ENCODE assay signal across 8 cellular contexts in the genomic region with DNA sequence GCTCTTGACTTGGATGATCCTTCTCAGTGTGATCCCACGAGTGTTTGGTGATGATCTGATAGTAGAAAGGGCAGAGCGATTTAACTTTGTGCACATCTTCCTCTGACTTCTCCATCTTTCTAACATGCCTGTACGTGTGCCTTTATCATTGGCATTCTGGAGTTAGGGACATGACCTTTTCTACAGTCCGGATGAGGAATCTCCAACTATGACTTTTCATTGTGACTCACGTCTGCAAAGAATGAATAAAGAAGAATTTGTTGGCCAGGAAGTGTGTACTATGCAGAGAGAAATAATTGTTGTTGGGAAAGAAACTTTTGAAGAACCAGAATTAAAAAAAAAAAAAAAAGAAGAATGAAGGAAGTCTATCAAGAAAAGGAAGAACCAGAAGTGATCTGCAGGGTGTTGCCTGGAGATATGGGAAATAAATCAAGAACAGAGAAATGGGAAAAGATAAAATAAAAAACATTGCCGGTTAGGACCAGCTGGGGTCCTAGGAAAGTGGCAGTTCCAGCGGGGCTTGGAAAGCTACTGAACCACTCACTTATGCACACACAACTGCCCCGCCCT. TPM values are rescaled to one million over a fixed set of nuclear protein-coding genes. Genes with fewer than 3 reads are reported as not detected.
DNase-seq lines count a peak whose midpoint lies in the region; ATAC-seq, FAIRE-seq and TF ChIP-seq lines count a peak whose summit lies in the region.

No MANE protein-coding gene starts in this region.

- no peak for TF ChIP-seq CTCF in endothelial cell of umbilical vein (IDR thresholded peaks at IDR 0.05; ENCODE audit: extremely low read depth in 1 of 2, insufficient read depth in 1 of 2, low read depth in 1 of 2, low read length in 2 of 2)

- TF ChIP-seq POLR2A in endothelial cell of umbilical vein (IDR thresholded peaks at IDR 0.05; ENCODE audit: low read depth, low read length), result no peak

- dilution Hi-C loops in endothelial cell of umbilical vein (cut with MboI; ENCODE audit: extremely low pct_ligation_motif_present, low sequenced_read_pairs), result no loop called here

- peaks cover 87% of the 10 kb centered on the region for H3K79me2 ChIP-seq in endothelial cell of umbilical vein (ENCODE audit: control insufficient read depth, insufficient read depth, low read length)

- FAIRE-seq in endothelial cell of umbilical vein (lab: Jason Lieb, UNC), result peak; percentile 88

- peak overlapping the region; percentile 79 for H3K27ac ChIP-seq in endothelial cell of umbilical vein (ENCODE audit: insufficient read depth, low read depth, low read length)
- H3K27ac ChIP-seq in naive thymus-derived CD4-positive, alpha-beta T cell (ENCODE audit: low read depth, low read length), result no peak overlapping the region

- intact Hi-C loops in endothelial cell of umbilical vein (cut with micrococcal nuclease), result loop anchor here (1.0 to 2.0 kb wide), 3 partner anchors 24 to 89 kb away; no protein-coding TSS in a partner anchor
- intact Hi-C loops in naive thymus-derived CD4-positive, alpha-beta T cell (cut with micrococcal nuclease), result no loop called here
- intact Hi-C loops in activated CD4-positive, alpha-beta T cell treated with anti-CD3 and anti-CD28 coated beads, Interleukin-2, amount 10 ng/mL, durations not matched to agents 24 days and 14 days (cut with micrococcal nuclease), result no loop called here

- in situ Hi-C loops in ACHN (cut with HindIII; ENCODE audit: low pct_ligation_motif_present, low pct_unique_long_range_greater_than_20kb, low sequenced_read_pairs), result no loop called here

- H3K4me3 ChIP-seq in endothelial cell of umbilical vein (replicated peaks in 1 of 3; ENCODE audit: insufficient read depth in 1 of 3, low read depth in 1 of 3, low read length in 3 of 3), result peak overlapping the region in 1 of 3 experiments; percentile 20
- no peak overlapping the region for H3K4me3 ChIP-seq in naive thymus-derived CD4-positive, alpha-beta T cell (ENCODE audit: low read length)

- BruUV-seq in endothelial cell of umbilical vein (replicated peaks; lab: Mats Ljungman, UMichigan), result no TSS peak

- peaks cover 0 to 10% (median 0%) of the 10 kb centered on the region in 5 donors for H3K27me3 Mint-ChIP-seq in naive thymus-derived CD4-positive, alpha-beta T cell
- peaks cover 7% of the 10 kb centered on the region for H3K27me3 Mint-ChIP-seq in activated CD4-positive, alpha-beta T cell treated with anti-CD3 and anti-CD28 coated beads, Interleukin-2, amount 10 ng/mL, durations not matched to agents 24 days and 14 days

- CTCF ChIA-PET in endothelial cell of umbilical vein (lab: Charles Lee), result interaction anchor here (1.0 to 2.9 kb wide), 11 partner anchors 9 to 125 kb away, joined by 3 to 10 read pairs (median 5); no protein-coding TSS in a partner anchor
- CTCF ChIA-PET in naive thymus-derived CD4-positive, alpha-beta T cell (lab: Charles Lee), result no interaction called here

- peaks cover 59% of the 10 kb centered on the region for H3K4me1 ChIP-seq in endothelial cell of umbilical vein (ENCODE audit: control insufficient read depth, extremely low read depth, insufficient read depth, low read length)
- no peaks in the 10 kb centered on the region for H3K4me1 ChIP-seq in naive thymus-derived CD4-positive, alpha-beta T cell (ENCODE audit: control insufficient read depth in 2 of 2, insufficient read depth in 2 of 2, low read length in 2 of 2)

- H3K4me1 Mint-ChIP-seq in naive thymus-derived CD4-positive, alpha-beta T cell, result peaks cover 6 to 15% (median 9%) of the 10 kb centered on the region in 7 donors
- peaks cover 22% of the 10 kb centered on the region for H3K4me1 Mint-ChIP-seq in activated CD4-positive, alpha-beta T cell treated with anti-CD3 and anti-CD28 coated beads, Interleukin-2, amount 10 ng/mL, durations not matched to agents 24 days and 14 days

- no peaks in the 10 kb centered on the region for H3K36me3 ChIP-seq in endothelial cell of umbilical vein (ENCODE audit: control insufficient read depth in 2 of 2, extremely low read depth in 1 of 2, insufficient read depth in 2 of 2, low read length in 2 of 2)
- no peaks in the 10 kb centered on the region for H3K36me3 ChIP-seq in naive thymus-derived CD4-positive, alpha-beta T cell (ENCODE audit: control insufficient read depth in 2 of 3, insufficient read depth in 3 of 3, low read length in 3 of 3)

- POLR2A ChIA-PET in endothelial cell of umbilical vein (lab: Charles Lee), result interaction anchor here (0.6 to 1.9 kb wide), 2 partner anchors 25 to 114 kb away, joined by 7 to 8 read pairs; no protein-coding TSS in a partner anchor
- POLR2A ChIA-PET in naive thymus-derived CD4-positive, alpha-beta T cell (lab: Charles Lee), result no interaction called here

- peak; percentile 54 for ATAC-seq in naive thymus-derived CD4-positive, alpha-beta T cell
- ATAC-seq in GM21390 (IDR thresholded peaks at IDR 0.05; ENCODE audit: unreplicated experiment) (no peak), HG02759 (IDR thresholded peaks at IDR 0.05; ENCODE audit: unreplicated experiment) (no peak)

- H3K9me3 Mint-ChIP-seq in naive thymus-derived CD4-positive, alpha-beta T cell, result peaks cover 0 to 2% (median 0%) of the 10 kb centered on the region in 11 donors
- peaks cover 8% of the 10 kb centered on the region for H3K9me3 Mint-ChIP-seq in activated CD4-positive, alpha-beta T cell treated with anti-CD3 and anti-CD28 coated beads, Interleukin-2, amount 10 ng/mL, durations not matched to agents 24 days and 14 days

- H2AFZ ChIP-seq in endothelial cell of umbilical vein (ENCODE audit: low read depth, low read length), result no peak overlapping the region

- no peaks in the 10 kb centered on the region for H4K20me1 ChIP-seq in endothelial cell of umbilical vein (replicated peaks; ENCODE audit: control insufficient read depth, extremely low read depth, insufficient read depth, low read length)

- DNase-seq in ACHN, result peak; percentile 85
- peak; percentile 37 for DNase-seq in NOMO-1 treated with dmso at 0.1 percent for 144 hours (lab: John Stamatoyannopoulos, UW; ENCODE audit: unreplicated experiment)
- peak; percentile 91 for DNase-seq in endothelial cell of umbilical vein (ENCODE audit: low read depth, low spot score)
- no peak for DNase-seq in naive thymus-derived CD4-positive, alpha-beta T cell
- DNase-seq in activated CD4-positive, alpha-beta T cell treated with anti-CD3 and anti-CD28 coated beads, Interleukin-2, amount 10 ng/mL, durations not matched to agents 24 days and 14 days, result no peak
- no peak for DNase-seq in germinal center (ENCODE audit: low spot score)

- H3K4me3 Mint-ChIP-seq in naive thymus-derived CD4-positive, alpha-beta T cell, result peak overlapping the region in 1 of 10 donors; percentile 8
- H3K4me3 Mint-ChIP-seq in activated CD4-positive, alpha-beta T cell treated with anti-CD3 and anti-CD28 coated beads, Interleukin-2, amount 10 ng/mL, durations not matched to agents 24 days and 14 days, result no peak overlapping the region

- H3K4me2 ChIP-seq in endothelial cell of umbilical vein (ENCODE audit: insufficient read depth, low read length), result peak overlapping the region; percentile 69

- H3K9me1 ChIP-seq in endothelial cell of umbilical vein (replicated peaks; ENCODE audit: control insufficient read depth, extremely low read depth, insufficient read depth, low read length), result no peaks in the 10 kb centered on the region

- no peaks in the 10 kb centered on the region for H3K9me3 ChIP-seq in endothelial cell of umbilical vein (replicated peaks; ENCODE audit: control insufficient read depth, insufficient read depth, low read length)
- H3K9me3 ChIP-seq in naive thymus-derived CD4-positive, alpha-beta T cell (ENCODE audit: control insufficient read depth in 2 of 3, low read length in 3 of 3), result no peaks in the 10 kb centered on the region

- peak overlapping the region; percentile 50 for H3K9ac ChIP-seq in endothelial cell of umbilical vein (replicated peaks; ENCODE audit: extremely low read depth, insufficient read depth, low read length)

- peak overlapping the region in 1 of 9 donors; percentile 23 for H3K27ac Mint-ChIP-seq in naive thymus-derived CD4-positive, alpha-beta T cell
- no peak overlapping the region for H3K27ac Mint-ChIP-seq in activated CD4-positive, alpha-beta T cell treated with anti-CD3 and anti-CD28 coated beads, Interleukin-2, amount 10 ng/mL, durations not matched to agents 24 days and 14 days

- H3K27me3 ChIP-seq in endothelial cell of umbilical vein (ENCODE audit: control insufficient read depth in 2 of 2, insufficient read depth in 2 of 2, low read length in 2 of 2), result no peaks in the 10 kb centered on the region
- H3K27me3 ChIP-seq in naive thymus-derived CD4-positive, alpha-beta T cell (ENCODE audit: control insufficient read depth in 2 of 2, insufficient read depth in 2 of 2, low read length in 2 of 2), result no peaks in the 10 kb centered on the region

- peaks cover 3 to 15% (median 8%) of the 10 kb centered on the region in 5 donors for H3K36me3 Mint-ChIP-seq in naive thymus-derived CD4-positive, alpha-beta T cell
- peaks cover 8% of the 10 kb centered on the region for H3K36me3 Mint-ChIP-seq in activated CD4-positive, alpha-beta T cell treated with anti-CD3 and anti-CD28 coated beads, Interleukin-2, amount 10 ng/mL, durations not matched to agents 24 days and 14 days (ENCODE audit: low read depth)

TF ChIP-seq in endothelial cell of umbilical vein, 7 proteins besides CTCF, POLR2A, EP300 and RAD21 (continues in another document):
- TF ChIP-seq MYC (IDR thresholded peaks at IDR 0.05; ENCODE audit: low read depth, low read length), result no peak
- peak; percentile 75 for TF ChIP-seq GATA2 (IDR thresholded peaks at IDR 0.05; ENCODE audit: insufficient read depth, insufficient read length, low read depth, low read length)
- TF ChIP-seq, protein P1, sequence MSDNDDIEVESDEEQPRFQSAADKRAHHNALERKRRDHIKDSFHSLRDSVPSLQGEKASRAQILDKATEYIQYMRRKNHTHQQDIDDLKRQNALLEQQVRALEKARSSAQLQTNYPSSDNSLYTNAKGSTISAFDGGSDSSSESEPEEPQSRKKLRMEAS (IDR thresholded peaks at IDR 0.05; ENCODE audit: insufficient read depth, insufficient read length), result no peak
- TF ChIP-seq EZH2 (IDR thresholded peaks at IDR 0.05; ENCODE audit: borderline replicate concordance, low read depth, low read length, severe bottlenecking), result no peak

RNA-seq across cellular contexts. Expression of gene PPFIBP1, which starts 25.3 kb away (rescaled TPM):
- 154 TPM in 2 replicates for total RNA-seq in endothelial cell of umbilical vein
- 37.2 and 45.5 TPM in 2 replicates for polyA plus RNA-seq in endothelial cell of umbilical vein
- polyA plus RNA-seq in endothelial cell of umbilical vein (2011; cell fraction: cytosol; rRNA removed), result 41.7 and 42.3 TPM in 2 replicates
- polyA plus RNA-seq in endothelial cell of umbilical vein (2011; cell fraction: nucleus; rRNA removed), result 179 and 233 TPM in 2 replicates
- polyA plus RNA-seq in endothelial cell of umbilical vein (2012), result 84.8 and 122 TPM in 2 replicates
- 182 and 216 TPM in 2 replicates for polyA minus RNA-seq in endothelial cell of umbilical vein
- polyA minus RNA-seq in endothelial cell of umbilical vein (2011; cell fraction: cytosol; rRNA and poly(A)+ RNA removed), result 8.4 TPM
- polyA minus RNA-seq in endothelial cell of umbilical vein (2011; cell fraction: nucleus; rRNA and poly(A)+ RNA removed), result 280 and 362 TPM in 2 replicates
- 10 to 100 TPM in 1 of 5 experiments, 1 to 10 TPM in 4; 3.3 to 29.2 (median 7.5) TPM for total RNA-seq in naive thymus-derived CD4-positive, alpha-beta T cell
- 1 to 10 TPM; 2.7 to 3.4 TPM for polyA plus RNA-seq in naive thymus-derived CD4-positive, alpha-beta T cell
- total RNA-seq in activated CD4-positive, alpha-beta T cell treated with anti-CD3 and anti-CD28 coated beads, Interleukin-2, amount 10 ng/mL, durations not matched to agents 24 days and 14 days, result 29.0 and 32.0 TPM in 2 replicates

Comparison
In these comparisons a context has a peak if more than half of its experiments do, and no peak if none do; other contexts are left out.
1. DNase-seq: peak in ACHN (single experiment), NOMO-1 treated with dmso at 0.1 percent for 144 hours (single experiment) and endothelial cell of umbilical vein (single experiment); none in naive thymus-derived CD4-positive, alpha-beta T cell (0 of 9), activated CD4-positive, alpha-beta T cell treated with anti-CD3 and anti-CD28 coated beads, Interleukin-2, amount 10 ng/mL, durations not matched to agents 24 days and 14 days (single experiment) and germinal center (single experiment).